ENCODE assay signal across 8 cellular contexts in genomic region chr3:158727499-158728377, GRCh38. TPM values are rescaled to one million over a fixed set of nuclear protein-coding genes. Genes with fewer than 3 reads are reported as not detected.
A peak's percentile ranks its signal among the peaks of the same experiment; 100 is the strongest.
DNase-seq lines count a peak whose midpoint lies in the region; ATAC-seq, FAIRE-seq and TF ChIP-seq lines count a peak whose summit lies in the region.

No MANE protein-coding gene starts in this region.

- H3K9ac ChIP-seq in endocrine pancreas (ENCODE audit: control insufficient read depth, insufficient read depth, low read length): no peak overlapping the region

- H3K4me3 Mint-ChIP-seq in CD4-positive, alpha-beta memory T cell: peak overlapping the region; percentile 17 to 82 (median 60)

- peak overlapping the region in 1 of 2 donors; percentile 3 for H3K4me3 ChIP-seq in CD4-positive, alpha-beta memory T cell (ENCODE audit: low read length in 2 of 2)
- H3K4me3 ChIP-seq in WI38 (ENCODE audit: low read depth, low read length) (no peak overlapping the region), endocrine pancreas (ENCODE audit: control insufficient read depth, insufficient read depth, low read length) (peak overlapping the region; percentile 53), mucosa of descending colon (no peak overlapping the region)

- peaks cover 0 to 2% of the 10 kb centered on the region in 2 donors for H3K27me3 Mint-ChIP-seq in CD4-positive, alpha-beta memory T cell

- no peaks in the 10 kb centered on the region for H3K36me3 ChIP-seq in CD4-positive, alpha-beta memory T cell (ENCODE audit: insufficient read depth, low read length)
- H3K36me3 ChIP-seq in endocrine pancreas (ENCODE audit: control insufficient read depth, insufficient read depth, low read length): no peaks in the 10 kb centered on the region
- no peaks in the 10 kb centered on the region for H3K36me3 ChIP-seq in mucosa of descending colon (ENCODE audit: low read depth)

- intact Hi-C loops in CD4-positive, alpha-beta memory T cell (cut with micrococcal nuclease): loop anchor here (1.0 to 5.0 kb wide), 3 partner anchors 64 to 535 kb away; no protein-coding TSS in a partner anchor
- intact Hi-C loops in mucosa of descending colon (cut with DNase I, micrococcal nuclease): loop anchor here (5.0 kb wide), 3 partner anchors 55 to 65 kb away; partner anchors contain the start of gene LXN (in 1 of the 2)

- no peak for FAIRE-seq in urothelium cell line (lab: Jason Lieb, UNC)

- POLR2A ChIA-PET in CD4-positive, alpha-beta memory T cell (lab: Charles Lee; ENCODE audit: partially characterized antibody): interaction anchor here (0.8 to 2.9 kb wide), 3 partner anchors 64 to 84 kb away, joined by 3 to 10 read pairs (median 8); partner anchors contain the start of genes GFM1 and MFSD1

- no peaks in the 10 kb centered on the region for H3K9me3 ChIP-seq in CD4-positive, alpha-beta memory T cell (ENCODE audit: control insufficient read depth in 1 of 2, low read length in 2 of 2)
- H3K9me3 ChIP-seq in endocrine pancreas (ENCODE audit: control insufficient read depth, low read length) (no peaks in the 10 kb centered on the region), mucosa of descending colon (no peaks in the 10 kb centered on the region)

- peak; percentile 56 for TF ChIP-seq CTCF in WI38 (IDR thresholded peaks at IDR 0.05; ENCODE audit: low read depth, low read length)
- peak; percentile 66 for TF ChIP-seq CTCF in mucosa of descending colon (IDR thresholded peaks at IDR 0.05)

- H3K27me3 ChIP-seq in CD4-positive, alpha-beta memory T cell (ENCODE audit: insufficient read depth, low read length): no peaks in the 10 kb centered on the region
- H3K27me3 ChIP-seq in endocrine pancreas (ENCODE audit: control insufficient read depth, insufficient read depth, low read length): no peaks in the 10 kb centered on the region

- no peak overlapping the region for H3K27ac ChIP-seq in CD4-positive, alpha-beta memory T cell (ENCODE audit: low read depth, low read length)

- CTCF ChIA-PET in CD4-positive, alpha-beta memory T cell (lab: Charles Lee; ENCODE audit: partially characterized antibody): interaction anchor here (0.7 to 8.2 kb wide), 45 partner anchors 9 to 1122 kb away, joined by 3 to 136 read pairs (median 6); partner anchors contain the start of genes LXN and MFSD1

- DNase-seq in CD4-positive, alpha-beta memory T cell: peak; percentile 45 to 65 (median 63)
- DNase-seq in NCI-H2171 (lab: John Stamatoyannopoulos, UW) (peak; percentile 37), mucosa of descending colon (peak in 1 of 3 donors; percentile 84), urothelium cell line (ENCODE audit: low spot score) (peak; percentile 46)

- H3K36me3 Mint-ChIP-seq in CD4-positive, alpha-beta memory T cell: no peaks in the 10 kb centered on the region

- H3K9me3 Mint-ChIP-seq in CD4-positive, alpha-beta memory T cell: no peaks in the 10 kb centered on the region

- peaks cover 34% of the 10 kb centered on the region for H3K4me1 ChIP-seq in CD4-positive, alpha-beta memory T cell (ENCODE audit: insufficient read depth, low read length)
- H3K4me1 ChIP-seq in endocrine pancreas (ENCODE audit: control insufficient read depth, insufficient read depth, low read length) (peaks cover 9% of the 10 kb centered on the region), mucosa of descending colon (ENCODE audit: low read depth) (peaks cover 59% of the 10 kb centered on the region)

- peak; percentile 59 for ATAC-seq in GM18858 (IDR thresholded peaks at IDR 0.05; ENCODE audit: unreplicated experiment)
- ATAC-seq in HG03060 (IDR thresholded peaks at IDR 0.05; ENCODE audit: low read depth, unreplicated experiment): peak; percentile 52
- peak; percentile 30 for ATAC-seq in mucosa of descending colon

- peak overlapping the region; percentile 36 to 98 (median 79) for H3K27ac Mint-ChIP-seq in CD4-positive, alpha-beta memory T cell

- H3K4me1 Mint-ChIP-seq in CD4-positive, alpha-beta memory T cell: peaks cover 25 to 48% (median 41%) of the 10 kb centered on the region in 4 donors

RNA-seq across cellular contexts. Expression of gene RARRES1, which starts 4.5 kb away (rescaled TPM):
- not detected for total RNA-seq in CD4-positive, alpha-beta memory T cell
- polyA plus RNA-seq in CD4-positive, alpha-beta memory T cell: not detected
- total RNA-seq in mucosa of descending colon: 10 to 100 TPM; 42.7 to 72.0 (median 43.8) TPM

RNA-seq across cellular contexts. Expression of gene LXN, which starts 55.3 kb away (rescaled TPM):
- total RNA-seq in CD4-positive, alpha-beta memory T cell: 1 to 10 TPM; 7.7 to 8.1 TPM
- 10 to 100 TPM; 14.3 to 27.5 TPM for polyA plus RNA-seq in CD4-positive, alpha-beta memory T cell
- 10 to 100 TPM; 17.9 to 62.6 (median 48.9) TPM for total RNA-seq in mucosa of descending colon

Comparison
In these comparisons a context has a peak if more than half of its experiments do, and no peak if none do; other contexts are left out.
1. RNA of gene RARRES1, which starts 4.5 kb away (total RNA-seq): 42.7 to 72.0 TPM in mucosa of descending colon; not detected in CD4-positive, alpha-beta memory T cell; every median in the first group is over 10 times any median in the second.
2. Peak in every context shown above with its lines, with median percentiles within 50 percentile points of each other: ATAC-seq.